8 cellular contexts compared by ENCODE assay signal in genomic region chr17:19248923-19249574, GRCh38. TPM values are rescaled to one million over a fixed set of nuclear protein-coding genes. Genes with fewer than 3 reads are reported as not detected.
DNase-seq lines count a peak whose midpoint lies in the region; ATAC-seq and TF ChIP-seq lines count a peak whose summit lies in the region.

No MANE protein-coding gene starts in this region.

- ATAC-seq in left lung (peak; percentile 88), HG02610 (IDR thresholded peaks at IDR 0.05; ENCODE audit: unreplicated experiment) (no peak), GM18870 (IDR thresholded peaks at IDR 0.05; ENCODE audit: unreplicated experiment) (no peak)

- DNase-seq in HT1080 (ENCODE audit: low read depth) (peak; percentile 83), caudate nucleus (lab: John Stamatoyannopoulos, UW) (peak in 16 of 61 donors; percentile 21 to 61 (median 41)), left lung (peak in 1 of 2 donors; percentile 42), tibial artery (peak; percentile 60 to 86), DMS153 (lab: John Stamatoyannopoulos, UW) (no peak), WERI-Rb-1 (no peak)

- H3K4me3 ChIP-seq in left lung (no peak overlapping the region), tibial artery (no peak overlapping the region), WERI-Rb-1 (ENCODE audit: low read depth, low read length) (no peak overlapping the region)

- intact Hi-C loops in left lung (cut with DNase I) (no loop called here), tibial artery (cut with DNase I; ENCODE audit: low total_unique reads) (no loop called here)

- H3K36me3 ChIP-seq in left lung (no peaks in the 10 kb centered on the region), tibial artery (no peaks in the 10 kb centered on the region), WERI-Rb-1 (no peaks in the 10 kb centered on the region)

- peak overlapping the region; percentile 79 for H3K27ac ChIP-seq in caudate nucleus (ENCODE audit: low read depth, low read length)
- H3K27ac ChIP-seq in left lung, result peak overlapping the region; percentile 40 to 55
- H3K27ac ChIP-seq in tibial artery, result peak overlapping the region; percentile 63 to 73
- H3K27ac ChIP-seq in WERI-Rb-1, result no peak overlapping the region

- TF ChIP-seq CTCF in left lung (IDR thresholded peaks at IDR 0.05) (no peak), tibial artery (IDR thresholded peaks at IDR 0.05) (no peak), WERI-Rb-1 (IDR thresholded peaks at IDR 0.05; ENCODE audit: low read depth, low read length) (no peak)

- H3K4me1 ChIP-seq in left lung (peaks cover 9 to 35% of the 10 kb centered on the region in 2 donors), tibial artery (peaks cover 0 to 68% (median 44%) of the 10 kb centered on the region in 4 donors)

- H3K9me3 ChIP-seq in left lung (no peaks in the 10 kb centered on the region), tibial artery (no peaks in the 10 kb centered on the region), WERI-Rb-1 (ENCODE audit: severe bottlenecking) (no peaks in the 10 kb centered on the region)

- H3K27me3 ChIP-seq in left lung (no peaks in the 10 kb centered on the region), tibial artery (no peaks in the 10 kb centered on the region), WERI-Rb-1 (ENCODE audit: insufficient read depth, low read depth, severe bottlenecking) (no peaks in the 10 kb centered on the region)

RNA-seq across cellular contexts. Expression of gene EPN2, which starts 11.9 kb away (rescaled TPM):
- total RNA-seq in HT1080 (2014; rRNA removed; shearing (Covaris generic)), result 13.5 and 15.8 TPM in 2 replicates
- polyA plus RNA-seq in HT1080 (2015; cell fraction: cytosol; rRNA removed), result 10.3 and 14.2 TPM in 2 replicates
- polyA plus RNA-seq in HT1080 (2015; cell fraction: nucleus; rRNA removed), result 21.0 and 21.9 TPM in 2 replicates
- 10 to 100 TPM; 43.3 to 49.1 TPM for total RNA-seq in left lung

Comparison
In these comparisons a context has a peak if more than half of its experiments do, and no peak if none do; other contexts are left out.
1. DNase-seq: peak in HT1080 (single experiment) and tibial artery (2 of 2); none in DMS153 (single experiment) and WERI-Rb-1 (single experiment).